8 cellular contexts compared by ENCODE assay signal in genomic region chr2:161905389-161906046, GRCh38.
A peak's percentile ranks its signal among the peaks of the same experiment; 100 is the strongest.
DNase-seq lines count a peak whose midpoint lies in the region; ATAC-seq, FAIRE-seq and TF ChIP-seq lines count a peak whose summit lies in the region.

No MANE protein-coding gene starts in this region.

- H3K27me3 ChIP-seq in A673 (replicated peaks; ENCODE audit: insufficient read depth, low read depth, low read length, poor library complexity) (peaks cover 28% of the 10 kb centered on the region), thyroid gland (no peaks in the 10 kb centered on the region)

- no peak for TF ChIP-seq POLR2A in thyroid gland (IDR thresholded peaks at IDR 0.05)

- H3K4me3 ChIP-seq in A673 (ENCODE audit: low read depth, low read length, poor library complexity, severe bottlenecking) (no peak overlapping the region), thyroid gland (replicated peaks in 1 of 3) (no peak overlapping the region)

- no peak for FAIRE-seq in frontal cortex (lab: Jason Lieb, UNC)

- H3K27ac ChIP-seq in A673 (ENCODE audit: low read depth, low read length, poor library complexity, severe bottlenecking) (no peak overlapping the region), epithelial cell of prostate (no peak overlapping the region), thyroid gland (no peak overlapping the region)

- intact Hi-C loops in A673 (cut with micrococcal nuclease; ENCODE audit: unreplicated experiment) (no loop called here), thyroid gland (cut with DNase I) (no loop called here)

- ATAC-seq in GM18517 (IDR thresholded peaks at IDR 0.05; ENCODE audit: unreplicated experiment): peak; percentile 93
- ATAC-seq in HG02943 (IDR thresholded peaks at IDR 0.05; ENCODE audit: low read depth, unreplicated experiment): peak; percentile 92

- WGBS in thyroid gland, 2 donors: 67 to 70% methylated on average over 5 of the region's 5 CpGs

- CTCF ChIA-PET in A673 (lab: Charles Lee): interaction anchor here (0.6 to 0.9 kb wide), 2 partner anchors 241 to 296 kb away, joined by 3 to 5 read pairs; no protein-coding TSS in a partner anchor

- H3K4me1 ChIP-seq in A673 (ENCODE audit: insufficient read depth, low read length, poor library complexity, severe bottlenecking) (peaks cover 6% of the 10 kb centered on the region), thyroid gland (no peaks in the 10 kb centered on the region)

- no TSS peak for BruUV-seq in A673 (replicated peaks; lab: Mats Ljungman, UMichigan)

- POLR2A ChIA-PET in A673 (lab: Charles Lee; ENCODE audit: low non-redundant PET): no interaction called here

- H3K9me3 ChIP-seq in A673 (ENCODE audit: low read depth, low read length, poor library complexity, severe bottlenecking): no peaks in the 10 kb centered on the region
- no peaks in the 10 kb centered on the region for H3K9me3 ChIP-seq in thyroid gland

- no peak for TF ChIP-seq CTCF in A673 (conservative IDR thresholded peaks at IDR 0.05; ENCODE audit: low read depth, low read length)
- TF ChIP-seq CTCF in thyroid gland (IDR thresholded peaks at IDR 0.05): no peak

- no peaks in the 10 kb centered on the region for H3K36me3 ChIP-seq in A673 (ENCODE audit: insufficient read depth, low read length, poor library complexity, severe bottlenecking)
- no peaks in the 10 kb centered on the region for H3K36me3 ChIP-seq in thyroid gland

- peak; percentile 92 for DNase-seq in A673 (ENCODE audit: low spot score)
- peak; percentile 67 for DNase-seq in NCI-H2196 treated with DMSO at 0.1 percent for 48 hours (lab: John Stamatoyannopoulos, UW; ENCODE audit: unreplicated experiment)
- peak; percentile 5 for DNase-seq in epithelial cell of prostate (ENCODE audit: low read depth, low spot score)
- DNase-seq in thyroid gland: no peak
- no peak for DNase-seq in frontal cortex (ENCODE audit: low spot score in 2 of 2)
- DNase-seq in HuH-7.5 (ENCODE audit: low spot score): no peak

Comparison
In these comparisons a context has a peak if more than half of its experiments do, and no peak if none do; other contexts are left out.
1. DNase-seq: peak in A673 (single experiment), NCI-H2196 treated with DMSO at 0.1 percent for 48 hours (single experiment) and epithelial cell of prostate (single experiment); none in thyroid gland (0 of 2), frontal cortex (0 of 2) and HuH-7.5 (single experiment).